Comparison of ENCODE assay signal across 29 cellular contexts in genomic region chr15:92361321-92362090, GRCh38. TPM values are rescaled to one million over a fixed set of nuclear protein-coding genes. Genes with fewer than 3 reads are reported as not detected.
"Had no signal": no experiment of that assay in that cellular context is flagged by ENCODE, and none has a peak within 500 bp of the region (broad histone marks: within the 10 kb centered on the region; RNA-seq: fewer than 3 reads in every experiment).

No MANE protein-coding gene starts in this region.

- H3K4me2 ChIP-seq: smooth muscle cell had no signal

- H3K9me3 Mint-ChIP-seq: immature natural killer cell; natural killer cell treated with Interleukin-12 subunit alpha and Interleukin-12 subunit beta and Interleukin-15 and Interleukin-18, amount 100 ng/mL, for 72 hours had no signal

- H3K9me3 ChIP-seq: left lung, lower lobe of right lung, mucosa of descending colon, ovary, right atrium auricular region, right lobe of liver, testis, thyroid gland, transverse colon, upper lobe of right lung had no signal

- H3K36me3 ChIP-seq: left lung, lower lobe of right lung, ovary, right atrium auricular region, right lobe of liver, stomach, thyroid gland, transverse colon, upper lobe of right lung had no signal

- ATAC-seq: left colon; left lung; lower lobe of right lung; mucosa of descending colon; naive thymus-derived CD4-positive, alpha-beta T cell; natural killer cell treated with Interleukin-12 subunit alpha and Interleukin-12 subunit beta and Interleukin-15 and Interleukin-18, amount 100 ng/mL, for 72 hours; right lobe of liver; stimulated activated naive B cell treated with anti-CD40 and anti-IgM and Interleukin-4, amounts not matched to agents 10 μg/mL and 1 μg/mL and 100 μg/mL, for 72 hours; stimulated activated naive CD8-positive, alpha-beta T cell treated with anti-CD3 and anti-CD28 coated beads, Interleukin-15, Interleukin-2, amounts not matched to agents 100 U/mL and 50 U/mL, for 24 hours; upper lobe of right lung had no signal

- DNase-seq: hypothalamus; immature natural killer cell; kidney; left colon; left lung; lower lobe of right lung; mammary epithelial cell; mesenchymal stem cell; midbrain; mucosa of descending colon; naive thymus-derived CD4-positive, alpha-beta T cell; ovary; right lobe of liver; stimulated activated CD4-positive, alpha-beta T cell treated with anti-CD3 and anti-CD28 coated beads, Interleukin-1b, Interleukin-23, amount 100 ng/mL, for 48 hours; stimulated activated CD4-positive, alpha-beta T cell treated with anti-CD3 and anti-CD28 coated beads, Interleukin-2, amount 100 ng/mL, for 48 hours; stimulated activated naive B cell treated with anti-CD40 and anti-IgM and Interleukin-4, amounts not matched to agents 10 μg/mL and 1 μg/mL and 100 μg/mL, for 72 hours; stimulated activated naive CD8-positive, alpha-beta T cell treated with anti-CD3 and anti-CD28 coated beads, Interleukin-15, Interleukin-2, amounts not matched to agents 100 U/mL and 50 U/mL, for 24 hours; stomach; testis; thyroid gland; transverse colon; upper lobe of right lung had no signal

- H3K4me3 ChIP-seq: left lung, lower lobe of right lung, mucosa of descending colon, ovary, right atrium auricular region, right lobe of liver, smooth muscle cell, stomach, testis, thyroid gland, transverse colon, upper lobe of right lung had no signal

- H3K36me3 Mint-ChIP-seq: immature natural killer cell; naive thymus-derived CD4-positive, alpha-beta T cell; natural killer cell treated with Interleukin-12 subunit alpha and Interleukin-12 subunit beta and Interleukin-15 and Interleukin-18, amount 100 ng/mL, for 72 hours; stimulated activated naive B cell treated with anti-CD40 and anti-IgM and Interleukin-4, amounts not matched to agents 10 μg/mL and 1 μg/mL and 100 μg/mL, for 72 hours had no signal

- H3K27ac ChIP-seq: left lung, lower lobe of right lung, ovary, right atrium auricular region, right lobe of liver, stomach, testis, thyroid gland, transverse colon, upper lobe of right lung had no signal

- H3K4me1 Mint-ChIP-seq: immature natural killer cell; naive thymus-derived CD4-positive, alpha-beta T cell; stimulated activated naive B cell treated with anti-CD40 and anti-IgM and Interleukin-4, amounts not matched to agents 10 μg/mL and 1 μg/mL and 100 μg/mL, for 72 hours had no signal

- H3K27me3 ChIP-seq: left lung, ovary, right atrium auricular region, right lobe of liver, testis, thyroid gland, transverse colon, upper lobe of right lung had no signal

- H3K27ac Mint-ChIP-seq: immature natural killer cell; naive thymus-derived CD4-positive, alpha-beta T cell; natural killer cell treated with Interleukin-12 subunit alpha and Interleukin-12 subunit beta and Interleukin-15 and Interleukin-18, amount 100 ng/mL, for 72 hours; progenitor cell of endocrine pancreas had no signal

- H3K4me1 ChIP-seq: left lung, lower lobe of right lung, right atrium auricular region, right lobe of liver, testis, thyroid gland, transverse colon, upper lobe of right lung had no signal

- H3K4me3 Mint-ChIP-seq: immature natural killer cell; naive thymus-derived CD4-positive, alpha-beta T cell; natural killer cell treated with Interleukin-12 subunit alpha and Interleukin-12 subunit beta and Interleukin-15 and Interleukin-18, amount 100 ng/mL, for 72 hours; stimulated activated naive B cell treated with anti-CD40 and anti-IgM and Interleukin-4, amounts not matched to agents 10 μg/mL and 1 μg/mL and 100 μg/mL, for 72 hours had no signal

RNA-seq across cellular contexts. Expression of gene ST8SIA2, which starts 32.2 kb away (rescaled TPM):
- total RNA-seq: liver; lower lobe of right lung; naive thymus-derived CD4-positive, alpha-beta T cell; natural killer cell treated with Interleukin-12 subunit alpha and Interleukin-12 subunit beta and Interleukin-15 and Interleukin-18, amount 100 ng/mL, for 72 hours; omental fat pad; pulmonary artery endothelial cell; right lobe of liver; upper lobe of right lung had no signal
- polyA plus RNA-seq: immature natural killer cell; liver; naive thymus-derived CD4-positive, alpha-beta T cell; stomach had no signal
